ENCODE assay signal across 2 cellular contexts in the genomic region with DNA sequence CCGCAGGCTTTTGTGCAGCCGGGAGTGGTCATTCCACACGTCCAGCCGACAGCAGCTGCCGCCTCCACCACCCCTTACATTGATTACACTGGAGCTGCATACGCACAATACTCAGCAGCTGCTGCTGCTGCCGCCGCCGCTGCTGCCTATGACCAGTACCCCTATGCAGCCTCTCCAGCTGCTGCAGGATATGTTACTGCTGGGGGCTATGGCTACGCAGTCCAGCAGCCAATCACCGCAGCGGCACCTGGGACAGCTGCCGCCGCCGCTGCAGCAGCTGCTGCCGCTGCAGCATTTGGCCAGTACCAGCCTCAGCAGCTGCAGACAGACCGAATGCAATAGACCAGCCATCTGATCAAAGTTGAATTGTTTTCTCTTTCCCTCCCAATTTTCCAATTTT.
TF ChIP-seq lines count a peak whose summit lies in the region.

No MANE protein-coding gene starts in this region.

TF ChIP-seq in HepG2, 621 proteins besides CTCF, POLR2A, EP300 and RAD21:
- no peak for TF ChIP-seq KMT2A (CRISPR knock-in tag; IDR thresholded peaks at IDR 0.05)
- TF ChIP-seq HNRNPLL (IDR thresholded peaks at IDR 0.05; ENCODE audit: low read depth, low read length, poor library complexity, severe bottlenecking): peak; percentile 21

TF ChIP-seq in WTC11, 78 proteins besides CTCF, POLR2A, EP300 and RAD21:
- TF ChIP-seq JUN (CRISPR knock-in tag; IDR thresholded peaks at IDR 0.05) (no peak), ESRRA (CRISPR knock-in tag; IDR thresholded peaks at IDR 0.05; ENCODE audit: borderline replicate concordance) (no peak), ATF1 (CRISPR knock-in tag; IDR thresholded peaks at IDR 0.05) (no peak), PRRX2 (CRISPR knock-in tag; IDR thresholded peaks at IDR 0.05) (no peak), ZBTB21 (CRISPR knock-in tag; IDR thresholded peaks at IDR 0.05; ENCODE audit: borderline replicate concordance) (no peak), NR2C2 (CRISPR knock-in tag; IDR thresholded peaks at IDR 0.05) (no peak)
- TF ChIP-seq, protein P1, sequence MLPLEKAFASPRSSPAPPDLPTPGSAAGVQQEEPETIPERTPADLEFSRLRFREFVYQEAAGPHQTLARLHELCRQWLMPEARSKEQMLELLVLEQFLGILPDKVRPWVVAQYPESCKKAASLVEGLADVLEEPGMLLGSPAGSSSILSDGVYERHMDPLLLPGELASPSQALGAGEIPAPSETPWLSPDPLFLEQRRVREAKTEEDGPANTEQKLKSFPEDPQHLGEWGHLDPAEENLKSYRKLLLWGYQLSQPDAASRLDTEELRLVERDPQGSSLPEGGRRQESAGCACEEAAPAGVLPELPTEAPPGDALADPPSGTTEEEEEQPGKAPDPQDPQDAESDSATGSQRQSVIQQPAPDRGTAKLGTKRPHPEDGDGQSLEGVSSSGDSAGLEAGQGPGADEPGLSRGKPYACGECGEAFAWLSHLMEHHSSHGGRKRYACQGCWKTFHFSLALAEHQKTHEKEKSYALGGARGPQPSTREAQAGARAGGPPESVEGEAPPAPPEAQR (CRISPR knock-in tag; IDR thresholded peaks at IDR 0.05): no peak
- TF ChIP-seq, protein P2, sequence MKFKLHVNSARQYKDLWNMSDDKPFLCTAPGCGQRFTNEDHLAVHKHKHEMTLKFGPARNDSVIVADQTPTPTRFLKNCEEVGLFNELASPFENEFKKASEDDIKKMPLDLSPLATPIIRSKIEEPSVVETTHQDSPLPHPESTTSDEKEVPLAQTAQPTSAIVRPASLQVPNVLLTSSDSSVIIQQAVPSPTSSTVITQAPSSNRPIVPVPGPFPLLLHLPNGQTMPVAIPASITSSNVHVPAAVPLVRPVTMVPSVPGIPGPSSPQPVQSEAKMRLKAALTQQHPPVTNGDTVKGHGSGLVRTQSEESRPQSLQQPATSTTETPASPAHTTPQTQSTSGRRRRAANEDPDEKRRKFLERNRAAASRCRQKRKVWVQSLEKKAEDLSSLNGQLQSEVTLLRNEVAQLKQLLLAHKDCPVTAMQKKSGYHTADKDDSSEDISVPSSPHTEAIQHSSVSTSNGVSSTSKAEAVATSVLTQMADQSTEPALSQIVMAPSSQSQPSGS (CRISPR knock-in tag; IDR thresholded peaks at IDR 0.05; ENCODE audit: borderline replicate concordance, low read depth): no peak
- TF ChIP-seq, protein P3, sequence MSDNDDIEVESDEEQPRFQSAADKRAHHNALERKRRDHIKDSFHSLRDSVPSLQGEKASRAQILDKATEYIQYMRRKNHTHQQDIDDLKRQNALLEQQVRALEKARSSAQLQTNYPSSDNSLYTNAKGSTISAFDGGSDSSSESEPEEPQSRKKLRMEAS (CRISPR knock-in tag; IDR thresholded peaks at IDR 0.05): no peak
- TF ChIP-seq, protein P4, sequence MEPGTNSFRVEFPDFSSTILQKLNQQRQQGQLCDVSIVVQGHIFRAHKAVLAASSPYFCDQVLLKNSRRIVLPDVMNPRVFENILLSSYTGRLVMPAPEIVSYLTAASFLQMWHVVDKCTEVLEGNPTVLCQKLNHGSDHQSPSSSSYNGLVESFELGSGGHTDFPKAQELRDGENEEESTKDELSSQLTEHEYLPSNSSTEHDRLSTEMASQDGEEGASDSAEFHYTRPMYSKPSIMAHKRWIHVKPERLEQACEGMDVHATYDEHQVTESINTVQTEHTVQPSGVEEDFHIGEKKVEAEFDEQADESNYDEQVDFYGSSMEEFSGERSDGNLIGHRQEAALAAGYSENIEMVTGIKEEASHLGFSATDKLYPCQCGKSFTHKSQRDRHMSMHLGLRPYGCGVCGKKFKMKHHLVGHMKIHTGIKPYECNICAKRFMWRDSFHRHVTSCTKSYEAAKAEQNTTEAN (CRISPR knock-in tag; IDR thresholded peaks at IDR 0.05): no peak
